In genomic region chr10:120131183-120131582, GRCh38 we compare ENCODE assay signal across 12 cellular contexts.
A peak's percentile ranks its signal among the peaks of the same experiment; 100 is the strongest.
DNase-seq lines count a peak whose midpoint lies in the region; TF ChIP-seq lines count a peak whose summit lies in the region.
"Had no signal": no experiment of that assay in that cellular context is flagged by ENCODE, and none has a peak within 500 bp of the region (broad histone marks: within the 10 kb centered on the region; RNA-seq: fewer than 3 reads in every experiment).

No MANE protein-coding gene starts in this region.

- no peaks in the 10 kb centered on the region for H3K27me3 ChIP-seq in NT2/D1 (ENCODE audit: insufficient read depth, insufficient read length)
- no peaks in the 10 kb centered on the region for H3K27me3 ChIP-seq in colonic mucosa
- H3K27me3 ChIP-seq: SJSA1, tibial nerve had no signal

- H3K4me3 ChIP-seq in NT2/D1 (ENCODE audit: insufficient read length, low read depth) (no peak overlapping the region), colonic mucosa (no peak overlapping the region)
- H3K4me3 ChIP-seq: SJSA1, tibial nerve had no signal

- H3K27ac Mint-ChIP-seq in nephron progenitor cell = no peak overlapping the region
- no peak overlapping the region for H3K27ac Mint-ChIP-seq in osteocyte (ENCODE audit: unreplicated experiment)

- no peaks in the 10 kb centered on the region for H3K36me3 ChIP-seq in NT2/D1 (ENCODE audit: insufficient read depth, insufficient read length, low read length)
- H3K36me3 ChIP-seq in colonic mucosa = no peaks in the 10 kb centered on the region
- H3K36me3 ChIP-seq: SJSA1, tibial nerve had no signal

- intact Hi-C loops in colonic mucosa (cut with DNase I) = no loop called here

- no peak for TF ChIP-seq CTCF in colonic mucosa (IDR thresholded peaks at IDR 0.05)
- no peak for TF ChIP-seq CTCF in nephron progenitor cell (IDR thresholded peaks at IDR 0.05)
- TF ChIP-seq CTCF in osteocyte (IDR thresholded peaks at IDR 0.05) = no peak

- H3K4me1 Mint-ChIP-seq in nephron progenitor cell (peaks cover 25% of the 10 kb centered on the region), osteocyte (ENCODE audit: unreplicated experiment) (peaks cover 2% of the 10 kb centered on the region)

- H3K9ac ChIP-seq in NT2/D1 (ENCODE audit: insufficient read length, low read depth) (no peak overlapping the region), colonic mucosa (ENCODE audit: low read depth in 2 of 2, low read length in 2 of 2) (no peak overlapping the region)

- DNase-seq in DMS 273 (lab: John Stamatoyannopoulos, UW; ENCODE audit: unreplicated experiment) = peak; percentile 15
- no peak for DNase-seq in DMS 273 treated with DMSO at 0.1 percent for 48 hours (lab: John Stamatoyannopoulos, UW)
- DNase-seq in NT2/D1 (ENCODE audit: low read depth, low spot score) = peak; percentile 64
- DNase-seq in colonic mucosa = peak; percentile 18
- DNase-seq in nephron progenitor cell = peak; percentile 81
- no peak for DNase-seq in osteocyte (ENCODE audit: extremely low spot score, unreplicated experiment)
- DNase-seq in NCI-H1105 (lab: John Stamatoyannopoulos, UW) = no peak
- DNase-seq in NCI-H510A treated with DMSO at 0.1 percent for 48 hours (lab: John Stamatoyannopoulos, UW) = no peak
- DNase-seq: GF-D8 had no signal

- H3K4me3 Mint-ChIP-seq in nephron progenitor cell = no peak overlapping the region
- H3K4me3 Mint-ChIP-seq in osteocyte (ENCODE audit: unreplicated experiment) = no peak overlapping the region

- H3K9me3 Mint-ChIP-seq in nephron progenitor cell (peaks cover 6% of the 10 kb centered on the region), osteocyte (ENCODE audit: unreplicated experiment) (peaks cover 3% of the 10 kb centered on the region)

- H3K27ac ChIP-seq in colonic mucosa = no peak overlapping the region
- H3K27ac ChIP-seq: 22Rv1, SJSA1, tibial nerve had no signal

- H3K9me3 ChIP-seq in NT2/D1 (ENCODE audit: insufficient read depth, low read length) = no peaks in the 10 kb centered on the region
- H3K9me3 ChIP-seq in colonic mucosa = no peaks in the 10 kb centered on the region
- H3K9me3 ChIP-seq: SJSA1, tibial nerve had no signal

- H3K4me1 ChIP-seq in NT2/D1 (ENCODE audit: insufficient read depth, insufficient read length) (no peaks in the 10 kb centered on the region), colonic mucosa (no peaks in the 10 kb centered on the region)
- H3K4me1 ChIP-seq: SJSA1, tibial nerve had no signal

- peaks cover 29% of the 10 kb centered on the region for H3K27me3 Mint-ChIP-seq in nephron progenitor cell (ENCODE audit: low read depth, poor library complexity)
- peaks cover 6% of the 10 kb centered on the region for H3K27me3 Mint-ChIP-seq in osteocyte (ENCODE audit: unreplicated experiment)

- no peaks in the 10 kb centered on the region for H3K36me3 Mint-ChIP-seq in nephron progenitor cell (ENCODE audit: low read depth)
- H3K36me3 Mint-ChIP-seq in osteocyte (ENCODE audit: unreplicated experiment) = no peaks in the 10 kb centered on the region

Comparison
In these comparisons a context has a peak if more than half of its experiments do, and no peak if none do; other contexts are left out.
1. DNase-seq: peak in DMS 273 (single experiment), NT2/D1 (single experiment), colonic mucosa (single experiment) and nephron progenitor cell (single experiment); none in DMS 273 treated with DMSO at 0.1 percent for 48 hours (single experiment), osteocyte (single experiment), NCI-H1105 (single experiment) and NCI-H510A treated with DMSO at 0.1 percent for 48 hours (single experiment).